Comparison of ENCODE assay signal across 14 cellular contexts in the genomic region with DNA sequence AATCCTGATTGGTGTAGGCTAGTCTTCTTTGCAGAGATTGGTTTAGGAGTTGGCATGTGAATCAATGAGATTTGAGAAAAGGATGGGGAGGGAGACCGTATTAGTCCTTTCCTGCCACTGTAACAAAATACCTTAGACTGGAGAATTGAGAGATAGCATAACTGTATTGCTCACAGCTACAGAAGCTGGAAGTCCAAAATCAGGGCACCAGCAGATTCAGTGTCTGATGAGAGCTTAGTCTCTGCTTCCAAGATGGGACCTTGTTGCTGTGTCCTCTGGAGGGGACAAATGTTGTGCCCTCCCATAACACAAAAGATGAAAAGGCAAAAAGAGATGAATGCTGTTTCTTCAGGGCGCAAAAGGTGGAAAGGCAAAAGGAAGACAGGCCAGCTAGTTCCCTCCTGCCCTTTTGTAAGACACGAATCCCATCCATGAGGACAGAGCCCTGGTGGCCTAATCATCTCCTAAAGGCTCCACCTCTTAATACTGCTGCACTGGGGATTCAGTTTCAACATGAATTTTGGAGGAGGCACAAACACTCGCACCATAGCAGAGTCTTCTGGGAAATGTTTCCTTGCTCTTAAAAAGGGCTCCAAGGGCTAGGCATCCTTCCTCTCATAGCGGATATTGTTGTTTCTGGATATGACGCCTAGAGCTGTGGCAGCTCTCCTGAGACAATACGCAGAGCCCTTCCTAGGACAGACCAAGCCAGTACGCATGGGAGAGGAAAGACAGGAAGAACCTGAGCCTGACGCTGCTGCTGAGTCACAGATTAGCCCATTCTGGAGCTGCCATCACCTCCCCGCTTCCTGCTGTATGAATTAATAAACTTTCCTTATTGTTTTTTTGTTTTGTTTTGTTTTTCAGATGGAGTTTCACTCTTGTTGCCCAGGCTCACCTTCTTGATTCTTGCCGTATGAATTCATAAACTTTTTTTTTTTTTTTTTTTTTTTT.
DNase-seq lines count a peak whose midpoint lies in the region; ATAC-seq and TF ChIP-seq lines count a peak whose summit lies in the region.
"Had no signal": no experiment of that assay in that cellular context is flagged by ENCODE, and none has a peak within 500 bp of the region (broad histone marks: within the 10 kb centered on the region; RNA-seq: fewer than 3 reads in every experiment).

No MANE protein-coding gene starts in this region.

- no peak for TF ChIP-seq CTCF in GM23338 (conservative IDR thresholded peaks at IDR 0.05; ENCODE audit: low read depth in 2 of 2)
- no peak for TF ChIP-seq CTCF in ascending aorta (IDR thresholded peaks at IDR 0.05)
- TF ChIP-seq CTCF in progenitor cell of endocrine pancreas (IDR thresholded peaks at IDR 0.05; ENCODE audit: unreplicated experiment): no peak

- no peak overlapping the region for H3K4me3 ChIP-seq in GM23338
- H3K4me3 ChIP-seq in ascending aorta: peak overlapping the region in 1 of 2 donors; percentile 14
- H3K4me3 ChIP-seq in CD4-positive, alpha-beta memory T cell (ENCODE audit: low read length in 2 of 2): no peak overlapping the region

- no peaks in the 10 kb centered on the region for H3K27me3 ChIP-seq in GM23338 (ENCODE audit: insufficient read depth)
- H3K27me3 ChIP-seq in ascending aorta: no peaks in the 10 kb centered on the region
- H3K27me3 ChIP-seq in CD4-positive, alpha-beta memory T cell (ENCODE audit: insufficient read depth, low read length): no peaks in the 10 kb centered on the region

- H3K36me3 ChIP-seq in GM23338 (ENCODE audit: insufficient read depth) (no peaks in the 10 kb centered on the region), ascending aorta (no peaks in the 10 kb centered on the region)
- H3K36me3 ChIP-seq in CD4-positive, alpha-beta memory T cell (ENCODE audit: insufficient read depth, low read length): no peaks in the 10 kb centered on the region

- POLR2A ChIA-PET in CD4-positive, alpha-beta memory T cell (lab: Charles Lee; ENCODE audit: partially characterized antibody): no interaction called here

- H3K9me2 ChIP-seq in GM23338 (ENCODE audit: insufficient read depth): 0 out of 2 replicates have a peak, but pooled peaks cover 7% of the 10 kb centered on the region

- no peaks in the 10 kb centered on the region for H3K4me1 Mint-ChIP-seq in GM23338
- H3K4me1 Mint-ChIP-seq in progenitor cell of endocrine pancreas (ENCODE audit: low read depth): no peaks in the 10 kb centered on the region
- peaks cover 0 to 1% (median 0%) of the 10 kb centered on the region in 4 donors for H3K4me1 Mint-ChIP-seq in CD4-positive, alpha-beta memory T cell

- ATAC-seq in GM23338 (no peak), left ventricle myocardium superior (peak; percentile 94)

- H3K4me1 ChIP-seq in GM23338 (ENCODE audit: insufficient read depth): no peaks in the 10 kb centered on the region
- H3K4me1 ChIP-seq in ascending aorta: peaks cover 0 to 9% of the 10 kb centered on the region in 2 donors
- no peaks in the 10 kb centered on the region for H3K4me1 ChIP-seq in CD4-positive, alpha-beta memory T cell (ENCODE audit: insufficient read depth, low read length)

- H3K36me3 Mint-ChIP-seq in GM23338 (ENCODE audit: low read depth) (no peaks in the 10 kb centered on the region), progenitor cell of endocrine pancreas (ENCODE audit: insufficient read depth) (peaks cover 9% of the 10 kb centered on the region)
- H3K36me3 Mint-ChIP-seq in CD4-positive, alpha-beta memory T cell: peaks cover 5% of the 10 kb centered on the region in 2 donors

- H3K9me3 Mint-ChIP-seq in GM23338: no peaks in the 10 kb centered on the region; the same call in 2 of the 3 replicates
- peaks cover 20% of the 10 kb centered on the region for H3K9me3 Mint-ChIP-seq in progenitor cell of endocrine pancreas (ENCODE audit: low read depth)
- H3K9me3 Mint-ChIP-seq in CD4-positive, alpha-beta memory T cell: peaks cover 2 to 21% (median 16%) of the 10 kb centered on the region in 8 donors

- H3K4me3 Mint-ChIP-seq in GM23338 (no peak overlapping the region), progenitor cell of endocrine pancreas (ENCODE audit: low read depth) (no peak overlapping the region)
- no peak overlapping the region for H3K4me3 Mint-ChIP-seq in CD4-positive, alpha-beta memory T cell
- H3K4me3 Mint-ChIP-seq: activated B cell treated with CpG ODN at 0.5 μM for 24 hours had no signal

- H3F3A ChIP-seq in GM23338 (replicated peaks; ENCODE audit: low read depth): no peaks in the 10 kb centered on the region

- no peaks in the 10 kb centered on the region for H3K79me2 ChIP-seq in GM23338 (replicated peaks; ENCODE audit: insufficient read depth)

- H3K27ac ChIP-seq in GM23338 (ENCODE audit: low read depth) (no peak overlapping the region), ascending aorta (peak overlapping the region; percentile 75 to 82)
- no peak overlapping the region for H3K27ac ChIP-seq in CD4-positive, alpha-beta memory T cell (ENCODE audit: low read depth, low read length)

- H3K9me3 ChIP-seq in ascending aorta: peaks cover 0 to 3% of the 10 kb centered on the region in 2 donors
- H3K9me3 ChIP-seq in CD4-positive, alpha-beta memory T cell (ENCODE audit: control insufficient read depth in 1 of 2, low read length in 2 of 2): no peaks in the 10 kb centered on the region

- H2AFZ ChIP-seq in GM23338: 0 out of 2 replicates have a peak overlapping the region, but pooled peaks have one; percentile 32

- no peaks in the 10 kb centered on the region for H3K27me3 Mint-ChIP-seq in GM23338 (ENCODE audit: insufficient read depth, low read depth, poor library complexity)
- no peaks in the 10 kb centered on the region for H3K27me3 Mint-ChIP-seq in progenitor cell of endocrine pancreas
- H3K27me3 Mint-ChIP-seq in CD4-positive, alpha-beta memory T cell: peaks cover 0 to 5% of the 10 kb centered on the region in 2 donors

- DNase-seq in GM23338 (ENCODE audit: low spot score): no peak
- DNase-seq in ascending aorta (ENCODE audit: low spot score in 2 of 2): peak; percentile 36 to 86
- no peak for DNase-seq in left ventricle myocardium superior
- DNase-seq in progenitor cell of endocrine pancreas (ENCODE audit: low spot score, unreplicated experiment): no peak
- no peak for DNase-seq in HuH-7 (ENCODE audit: low spot score)
- DNase-seq in activated CD4-positive, alpha-beta T cell treated with anti-CD3 and anti-CD28 coated beads, Interleukin-2, amount 50 U/mL, for 48 hours: no peak
- no peak for DNase-seq in CD4-positive, alpha-beta memory T cell
- no peak for DNase-seq in MV-4-11 (lab: John Stamatoyannopoulos, UW)
- DNase-seq: activated B cell treated with CpG ODN at 0.5 μM for 24 hours; central memory CD4-positive, alpha-beta T cell; mammary epithelial cell; NCI-H446; retina; SIG-M5 had no signal

- no peaks in the 10 kb centered on the region for H4K20me1 ChIP-seq in GM23338 (replicated peaks; ENCODE audit: insufficient read depth)

- H3K27ac Mint-ChIP-seq in GM23338 (no peak overlapping the region), progenitor cell of endocrine pancreas (peak overlapping the region; percentile 82)
- H3K27ac Mint-ChIP-seq in CD4-positive, alpha-beta memory T cell: no peak overlapping the region
- H3K27ac Mint-ChIP-seq: activated B cell treated with CpG ODN at 0.5 μM for 24 hours had no signal

- no peak overlapping the region for H3K4me2 ChIP-seq in GM23338

- intact Hi-C loops in ascending aorta (cut with DNase I): loop anchor here (1.0 kb wide), 1 partner anchor 47 kb away; no protein-coding TSS in a partner anchor
- intact Hi-C loops in left ventricle myocardium superior (cut with micrococcal nuclease): loop anchor here (10.0 kb wide), 1 partner anchor 65 kb away; the partner anchor contains the start of gene PPCDC
- intact Hi-C loops in CD4-positive, alpha-beta memory T cell (cut with micrococcal nuclease): no loop called here

- CTCF ChIA-PET in CD4-positive, alpha-beta memory T cell (lab: Charles Lee; ENCODE audit: partially characterized antibody): no interaction called here

TF ChIP-seq in GM23338, 12 proteins besides CTCF, POLR2A, EP300 and RAD21 (continues in another document):
- TF ChIP-seq STAT1 (IDR thresholded peaks at IDR 0.05; ENCODE audit: unreplicated experiment) (no peak), CREB1 (CRISPR knock-in tag; IDR thresholded peaks at IDR 0.05; ENCODE audit: low read depth) (no peak), NANOG (IDR thresholded peaks at IDR 0.05; ENCODE audit: borderline replicate concordance) (no peak)

Comparison
In these comparisons a context has a peak if more than half of its experiments do, and no peak if none do; other contexts are left out.
1. DNase-seq: peak in ascending aorta (2 of 2); none in GM23338 (single experiment), left ventricle myocardium superior (single experiment), progenitor cell of endocrine pancreas (single experiment), HuH-7 (single experiment), activated CD4-positive, alpha-beta T cell treated with anti-CD3 and anti-CD28 coated beads, Interleukin-2, amount 50 U/mL, for 48 hours (0 of 2), CD4-positive, alpha-beta memory T cell (0 of 5) and MV-4-11 (single experiment).
2. H3K27ac ChIP-seq: peak in ascending aorta (2 of 2); none in GM23338 (single experiment) and CD4-positive, alpha-beta memory T cell (single experiment).